11 cellular contexts compared by ENCODE assay signal in genomic region chr13:34065915-34066314, GRCh38.
"Had no signal": no experiment of that assay in that cellular context is flagged by ENCODE, and none has a peak within 500 bp of the region (broad histone marks: within the 10 kb centered on the region; RNA-seq: fewer than 3 reads in every experiment).

No MANE protein-coding gene starts in this region.

- H3K9me3 ChIP-seq: body of pancreas had no signal

- H3K27me3 ChIP-seq: body of pancreas had no signal

- DNase-seq: activated CD4-positive, alpha-beta T cell treated with anti-CD3 and anti-CD28 coated beads, Interleukin-2, amount 50 U/mL, for 4 hours; activated CD4-positive, CD25-positive, alpha-beta regulatory T cell treated with anti-CD3 and anti-CD28 coated beads, Interleukin-2, amount 50 U/mL, for 72 hours; activated CD8-positive, alpha-beta memory T cell treated with anti-CD3 and anti-CD28 coated beads, Interleukin-2, amount 10 ng/mL, durations not matched to agents 7 days and 5 days; activated effector memory CD4-positive, alpha-beta T cell treated with Interleukin-2 at 50 U/mL for 16 hours; activated T-cell treated with anti-CD3 and anti-CD28 coated beads, Interleukin-2, amount 50 U/mL, for 24 hours; body of pancreas; effector memory CD8-positive, alpha-beta T cell; immature natural killer cell; mesenchymal stem cell; stimulated activated CD4-positive, alpha-beta T cell treated with anti-CD3 and anti-CD28 coated beads, Interleukin-2, amount 100 ng/mL, for 48 hours; stimulated activated naive CD8-positive, alpha-beta T cell treated with anti-CD3 and anti-CD28 coated beads, Interleukin-15, Interleukin-2, amounts not matched to agents 100 U/mL and 50 U/mL, for 24 hours had no signal

- ATAC-seq: activated CD8-positive, alpha-beta memory T cell treated with anti-CD3 and anti-CD28 coated beads, Interleukin-2, amount 10 ng/mL, durations not matched to agents 7 days and 5 days; body of pancreas; effector memory CD8-positive, alpha-beta T cell; stimulated activated naive CD8-positive, alpha-beta T cell treated with anti-CD3 and anti-CD28 coated beads, Interleukin-15, Interleukin-2, amounts not matched to agents 100 U/mL and 50 U/mL, for 24 hours had no signal

- H3K4me3 ChIP-seq: body of pancreas had no signal

- H3K4me1 ChIP-seq: body of pancreas had no signal

- H3K27ac ChIP-seq: body of pancreas had no signal
